Comparison of ENCODE assay signal across 8 cellular contexts in genomic region chr19:35869327-35870123, GRCh38. TPM values are rescaled to one million over a fixed set of nuclear protein-coding genes. Genes with fewer than 3 reads are reported as not detected.
DNase-seq lines count a peak whose midpoint lies in the region; ATAC-seq, FAIRE-seq and TF ChIP-seq lines count a peak whose summit lies in the region.

No MANE protein-coding gene starts in this region.

- H3K36me3 Mint-ChIP-seq in CD14-positive monocyte = peaks cover 0 to 6% of the 10 kb centered on the region in 2 donors

- intact Hi-C loops in CD14-positive monocyte (cut with micrococcal nuclease) = loop anchor here in 1 of 2 donors (10.0 kb wide), 1 partner anchor 95 kb away; the partner anchor contains the start of gene ARHGAP33

- DNase-seq in CD14-positive monocyte (ENCODE audit: low spot score) = no peak
- peak; percentile 100 for DNase-seq in NCI-H2227 (lab: John Stamatoyannopoulos, UW; ENCODE audit: unreplicated experiment)
- DNase-seq in activated CD4-positive, CD25-positive, alpha-beta regulatory T cell (lab: John Stamatoyannopoulos, UW) = peak; percentile 42 to 65 (median 50)
- peak; percentile 64 for DNase-seq in bronchial epithelial cell (ENCODE audit: low read depth)
- peak; percentile 95 for DNase-seq in islet precursor cell
- peak; percentile 92 for DNase-seq in stimulated activated CD4-positive, alpha-beta T cell treated with anti-CD3 and anti-CD28 coated beads, Interleukin-1b, Interleukin-23, amount 100 ng/mL, for 48 hours

- peaks cover 15% of the 10 kb centered on the region for H3K4me1 Mint-ChIP-seq in CD14-positive monocyte

- TF ChIP-seq CTCF in CD14-positive monocyte (IDR thresholded peaks at IDR 0.05) = no peak
- TF ChIP-seq CTCF in HEK293 (tag by site-specific recombination; IDR thresholded peaks at IDR 0.05) = 0 out of 2 replicates have a peak, but pooled peaks have one; percentile 52
- no peak for TF ChIP-seq CTCF in bronchial epithelial cell (IDR thresholded peaks at IDR 0.05; ENCODE audit: insufficient read depth, low read length, severe bottlenecking)

- peak overlapping the region; percentile 16; the same call in 1 of the 2 replicates for H3K4me3 ChIP-seq in HEK293 (ENCODE audit: low read depth, low read length)
- no peak overlapping the region for H3K4me3 ChIP-seq in bronchial epithelial cell (ENCODE audit: low read depth, low read length)

- H3K27me3 Mint-ChIP-seq in CD14-positive monocyte (ENCODE audit: low read depth in 3 of 3) = peaks cover 47 to 70% (median 54%) of the 10 kb centered on the region in 3 donors

- POLR2A ChIA-PET in HEK293 (lab: Yijun Ruan, JAX) = interaction anchor here (0.5 to 2.8 kb wide), 31 partner anchors 9 to 903 kb away, joined by 3 to 25 read pairs (median 3); partner anchors contain the start of genes ALKBH6, GRAMD1A, LIN37 and NFKBID

- peak overlapping the region in 1 of 7 donors; percentile 1 for H3K27ac Mint-ChIP-seq in CD14-positive monocyte

- ATAC-seq in HG03097 (IDR thresholded peaks at IDR 0.05; ENCODE audit: low FRiP score, unreplicated experiment) = no peak

- peaks cover 0 to 6% of the 10 kb centered on the region in 2 experiments; a peak in 1 of 3 replicates for H3K36me3 ChIP-seq in HEK293 (ENCODE audit: control insufficient read depth in 2 of 2, insufficient read depth in 1 of 2, low read length in 2 of 2)
- no peaks in the 10 kb centered on the region for H3K36me3 ChIP-seq in bronchial epithelial cell (ENCODE audit: control insufficient read depth, insufficient read depth, low read length)

- no peaks in the 10 kb centered on the region for H3K9me3 ChIP-seq in HEK293 (ENCODE audit: control insufficient read depth, insufficient read depth, low read depth, low read length)

- CTCF ChIA-PET in HEK293 (lab: Yijun Ruan, JAX) = interaction anchor here (0.5 to 3.2 kb wide), 19 partner anchors 10 to 516 kb away, joined by 3 to 12 read pairs (median 3); partner anchors contain the start of gene NPHS1

- H3K9me3 Mint-ChIP-seq in CD14-positive monocyte = peaks cover 8 to 22% (median 10%) of the 10 kb centered on the region in 7 donors

- no peak for FAIRE-seq in bronchial epithelial cell (lab: Jason Lieb, UNC)

- peaks cover 16% of the 10 kb centered on the region for H3K4me1 ChIP-seq in HEK293 (ENCODE audit: control insufficient read depth, insufficient read depth, low read length)

- no peaks in the 10 kb centered on the region for H3K27me3 ChIP-seq in bronchial epithelial cell (ENCODE audit: control insufficient read depth, insufficient read depth, low read length)

- H3K27ac ChIP-seq in HEK293 (ENCODE audit: extremely low read depth, low read depth, low read length) = peak overlapping the region; percentile 34; the same call in 1 of the 2 replicates

- H3K4me3 Mint-ChIP-seq in CD14-positive monocyte = peak overlapping the region; percentile 50 to 78

TF ChIP-seq in HEK293, 187 proteins besides CTCF, POLR2A, EP300 and RAD21 (continues in another document):
- no peak for TF ChIP-seq TRIM28 (IDR thresholded peaks at IDR 0.05; ENCODE audit: borderline replicate concordance, low read length)
- TF ChIP-seq ZBTB48 (tag by site-specific recombination; IDR thresholded peaks at IDR 0.05) = peak; percentile 38; the same call in 1 of the 2 replicates
- TF ChIP-seq KLF9 (tag by site-specific recombination; IDR thresholded peaks at IDR 0.05; ENCODE audit: low read depth) = peak; percentile 100
- TF ChIP-seq SP7 (tag by site-specific recombination; IDR thresholded peaks at IDR 0.05) = peak; percentile 76; the same call in 1 of the 2 replicates
- no peak for TF ChIP-seq ZNF292 (tag by site-specific recombination; IDR thresholded peaks at IDR 0.05; ENCODE audit: borderline replicate concordance, low read depth)
- TF ChIP-seq ZNF398 (tag by site-specific recombination; IDR thresholded peaks at IDR 0.05) = no peak
- TF ChIP-seq ZNF169 (tag by site-specific recombination; IDR thresholded peaks at IDR 0.05) = no peak
- no peak for TF ChIP-seq ZNF449 (tag by site-specific recombination; IDR thresholded peaks at IDR 0.05)
- TF ChIP-seq BCL11B (tag by site-specific recombination; IDR thresholded peaks at IDR 0.05; ENCODE audit: low read depth) = no peak; the same call in 1 of the 2 replicates
- no peak for TF ChIP-seq ZNF248 (tag by site-specific recombination; IDR thresholded peaks at IDR 0.05)
- TF ChIP-seq ZFP41 (tag by site-specific recombination; IDR thresholded peaks at IDR 0.05; ENCODE audit: borderline replicate concordance) = no peak
- TF ChIP-seq ZBTB8A (tag by site-specific recombination; IDR thresholded peaks at IDR 0.05) = peak; percentile 43; the same call in 1 of the 2 replicates
- TF ChIP-seq ZNF394 (tag by site-specific recombination; IDR thresholded peaks at IDR 0.05; ENCODE audit: borderline replicate concordance) = no peak
- TF ChIP-seq ZNF571 (tag by site-specific recombination; IDR thresholded peaks at IDR 0.05) = no peak
- TF ChIP-seq ZNF138 (tag by site-specific recombination; IDR thresholded peaks at IDR 0.05; ENCODE audit: borderline replicate concordance) = no peak
- peak; percentile 97 for TF ChIP-seq ZBTB26 (tag by site-specific recombination; optimal IDR thresholded peaks at IDR 0.05)
- TF ChIP-seq SP2 (tag by site-specific recombination; IDR thresholded peaks at IDR 0.05) = peak; percentile 98; the same call in 1 of the 2 replicates
- peak; percentile 74; the same call in 1 of the 2 replicates for TF ChIP-seq ZNF391 (tag by site-specific recombination; IDR thresholded peaks at IDR 0.05; ENCODE audit: borderline replicate concordance, low read depth)
- TF ChIP-seq ZNF112 (tag by site-specific recombination; IDR thresholded peaks at IDR 0.05) = no peak
- peak; percentile 88 for TF ChIP-seq ZBTB17 (tag by site-specific recombination; IDR thresholded peaks at IDR 0.05)
- TF ChIP-seq KLF16 (tag by site-specific recombination; IDR thresholded peaks at IDR 0.05) = peak; percentile 97
- TF ChIP-seq ZNF768 (tag by site-specific recombination; IDR thresholded peaks at IDR 0.05) = no peak
- no peak for TF ChIP-seq ZNF785 (tag by site-specific recombination; IDR thresholded peaks at IDR 0.05)
- TF ChIP-seq ZNF274 (IDR thresholded peaks at IDR 0.05; ENCODE audit: low read length) = no peak
- no peak for TF ChIP-seq ZNF274 (tag by site-specific recombination; IDR thresholded peaks at IDR 0.05; ENCODE audit: borderline replicate concordance)
- TF ChIP-seq ZBTB1 (tag by site-specific recombination; IDR thresholded peaks at IDR 0.05) = no peak; the same call in 1 of the 2 replicates
- TF ChIP-seq GFI1B (tag by site-specific recombination; IDR thresholded peaks at IDR 0.05) = no peak
- TF ChIP-seq ZNF561 (tag by site-specific recombination; IDR thresholded peaks at IDR 0.05; ENCODE audit: borderline replicate concordance) = no peak; the same call in 1 of the 2 replicates
- TF ChIP-seq ZNF701 (tag by site-specific recombination; IDR thresholded peaks at IDR 0.05) = no peak
- TF ChIP-seq ZNF658 (tag by site-specific recombination; IDR thresholded peaks at IDR 0.05) = no peak
- no peak for TF ChIP-seq ZNF354C (tag by site-specific recombination; IDR thresholded peaks at IDR 0.05; ENCODE audit: borderline replicate concordance, low read depth)
- peak; percentile 25; the same call in 1 of the 2 replicates for TF ChIP-seq ZNF146 (tag by site-specific recombination; IDR thresholded peaks at IDR 0.05)

RNA-seq across cellular contexts. Expression of gene APLP1, which starts 1.2 kb away (rescaled TPM):
- not detected for polyA plus RNA-seq in CD14-positive monocyte
- total RNA-seq in bronchial epithelial cell = 0.26 and 0.51 TPM in 2 replicates

RNA-seq across cellular contexts. Expression of gene KIRREL2, which starts 12.8 kb away (rescaled TPM):
- not detected for polyA plus RNA-seq in CD14-positive monocyte
- not detected in 2 replicates for total RNA-seq in bronchial epithelial cell

RNA-seq across cellular contexts. Expression of gene NPHS1, which starts 17.2 kb away (rescaled TPM):
- polyA plus RNA-seq in CD14-positive monocyte = not detected
- not detected in 2 replicates for total RNA-seq in bronchial epithelial cell

RNA-seq across cellular contexts. Expression of gene NFKBID, which starts 30.8 kb away (rescaled TPM):
- polyA plus RNA-seq in CD14-positive monocyte = 1 to 10 TPM; 6.4 to 9.3 TPM
- total RNA-seq in bronchial epithelial cell = 1.6 and 1.7 TPM in 2 replicates

RNA-seq across cellular contexts. Expression of gene HCST, which starts 32.8 kb away (rescaled TPM):
- 100 to 1,000 TPM; 594 to 829 TPM for polyA plus RNA-seq in CD14-positive monocyte
- 1.3 TPM in 1 of 2 replicates, not detected in the other for total RNA-seq in bronchial epithelial cell
